25 cellular contexts compared by ENCODE assay signal in genomic region chr1:235582130-235582529, GRCh38.
"Had no signal": no experiment of that assay in that cellular context is flagged by ENCODE, and none has a peak within 500 bp of the region (broad histone marks: within the 10 kb centered on the region; RNA-seq: fewer than 3 reads in every experiment).

No MANE protein-coding gene starts in this region.

- H3K36me3 ChIP-seq: heart left ventricle, left ventricle myocardium inferior, pancreas, prostate gland, suprapubic skin, thoracic aorta, tibial artery, uterus had no signal

- H3K27ac Mint-ChIP-seq: mesothelial cell of epicardium; nephron; stimulated activated effector memory CD8-positive, alpha-beta T cell treated with anti-CD3 and anti-CD28 coated beads, Interleukin-12 subunit alpha, Interleukin-12 subunit beta, amount 100 ng/mL, for 72 hours; stimulated activated naive CD8-positive, alpha-beta T cell treated with anti-CD3 and anti-CD28 coated beads, Interleukin-15, Interleukin-2, amounts not matched to agents 100 ng/mL and 50 ng/mL, for 24 hours had no signal

- ATAC-seq: heart left ventricle; pancreas; right cardiac atrium; sciatic nerve; stimulated activated effector memory CD8-positive, alpha-beta T cell treated with anti-CD3 and anti-CD28 coated beads, Interleukin-12 subunit alpha, Interleukin-12 subunit beta, amount 100 ng/mL, for 72 hours had no signal

- H3K4me1 Mint-ChIP-seq: mesothelial cell of epicardium, naive B cell, nephron had no signal

- H3K27ac ChIP-seq: heart left ventricle, left ventricle myocardium inferior, pancreas, prostate gland, skin epidermis, suprapubic skin, thoracic aorta, tibial artery, uterus had no signal

- H3K4me1 ChIP-seq: heart left ventricle, left ventricle myocardium inferior, pancreas, prostate gland, suprapubic skin, tibial artery, uterus had no signal

- H3K4me3 Mint-ChIP-seq: mesothelial cell of epicardium; naive B cell; nephron; stimulated activated effector memory CD8-positive, alpha-beta T cell treated with anti-CD3 and anti-CD28 coated beads, Interleukin-12 subunit alpha, Interleukin-12 subunit beta, amount 100 ng/mL, for 72 hours; stimulated activated naive CD8-positive, alpha-beta T cell treated with anti-CD3 and anti-CD28 coated beads, Interleukin-15, Interleukin-2, amounts not matched to agents 100 ng/mL and 50 ng/mL, for 24 hours had no signal

- DNase-seq: heart left ventricle; hypothalamus; islet precursor cell; left ventricle myocardium inferior; mesendoderm; naive B cell; nucleus accumbens; pancreas; posterior cingulate gyrus; retina; right cardiac atrium; stimulated activated CD4-positive, alpha-beta T cell treated with anti-CD3 and anti-CD28 coated beads, Interleukin-4, amount 100 ng/mL, for 24 hours; stimulated activated naive CD4-positive, alpha-beta T cell; tibial artery; uterus had no signal

- H3K27me3 ChIP-seq: pancreas, uterus had no signal

- H3K4me3 ChIP-seq: heart left ventricle, left ventricle myocardium inferior, lung, pancreas, prostate gland, skin epidermis, suprapubic skin, thoracic aorta, tibial artery, uterus had no signal

- H3K9me3 ChIP-seq: heart left ventricle, left ventricle myocardium inferior, pancreas, prostate gland, suprapubic skin, thoracic aorta, tibial artery, uterus had no signal

- H3K9me3 Mint-ChIP-seq: stimulated activated effector memory CD8-positive, alpha-beta T cell treated with anti-CD3 and anti-CD28 coated beads, Interleukin-12 subunit alpha, Interleukin-12 subunit beta, amount 100 ng/mL, for 72 hours had no signal
